Comparison of ENCODE assay signal across 26 cellular contexts in genomic region chr5:83044941-83045340, GRCh38.
"Had no signal": no experiment of that assay in that cellular context is flagged by ENCODE, and none has a peak within 500 bp of the region (broad histone marks: within the 10 kb centered on the region; RNA-seq: fewer than 3 reads in every experiment).

No MANE protein-coding gene starts in this region.

- H3K36me3 ChIP-seq: left ventricle myocardium inferior, lower lobe of right lung, pancreas, right lobe of liver, tibial artery had no signal

- H3K27me3 ChIP-seq: dorsolateral prefrontal cortex, heart right ventricle, neutrophil, pancreas, right lobe of liver, testis, tibial artery had no signal

- H3K4me1 ChIP-seq: heart right ventricle, left ventricle myocardium inferior, lower lobe of right lung, pancreas, testis, tibial artery had no signal

- H3K27ac ChIP-seq: dorsolateral prefrontal cortex, epithelial cell of prostate, heart right ventricle, left ventricle myocardium inferior, lower lobe of right lung, neutrophil, pancreas, right lobe of liver, testis, tibial artery had no signal

- ATAC-seq: esophagus mucosa; heart right ventricle; left colon; lower lobe of right lung; natural killer cell; pancreas; stimulated activated memory B cell treated with anti-CD40 and anti-IgM and Interleukin-4, amounts not matched to agents 10 μg/mL and 1 μg/mL and 100 μg/mL, for 72 hours; stimulated activated naive CD8-positive, alpha-beta T cell treated with anti-CD3 and anti-CD28 coated beads, Interleukin-15, Interleukin-2, amounts not matched to agents 100 U/mL and 50 U/mL, for 24 hours had no signal

- H3K4me3 ChIP-seq: dorsolateral prefrontal cortex, heart right ventricle, left ventricle myocardium inferior, lower lobe of right lung, pancreas, right lobe of liver, testis, tibial artery had no signal

- DNase-seq: dorsolateral prefrontal cortex; effector CD4-positive, alpha-beta T cell; foreskin melanocyte; glutamatergic neuron; heart right ventricle; hypothalamus; immature natural killer cell; islet precursor cell; kidney glomerular epithelial cell; left colon; left ventricle myocardium inferior; lower lobe of right lung; natural killer cell; pancreas; retina; right lobe of liver; stimulated activated CD4-positive, alpha-beta T cell treated with anti-CD3 and anti-CD28 coated beads, Interleukin-2, amount 100 ng/mL, for 24 hours; stimulated activated CD4-positive, alpha-beta T cell treated with anti-CD3 and anti-CD28 coated beads, Interleukin-4, amount 100 ng/mL, for 4 hours; stimulated activated naive CD8-positive, alpha-beta T cell treated with anti-CD3 and anti-CD28 coated beads, Interleukin-15, Interleukin-2, amounts not matched to agents 100 U/mL and 50 U/mL, for 24 hours; substantia nigra; testis; tibial artery had no signal

- H3K9me3 ChIP-seq: heart right ventricle, left ventricle myocardium inferior, lower lobe of right lung, neutrophil, pancreas, right lobe of liver, testis, tibial artery had no signal
